9 cellular contexts compared by ENCODE assay signal in the genomic region with DNA sequence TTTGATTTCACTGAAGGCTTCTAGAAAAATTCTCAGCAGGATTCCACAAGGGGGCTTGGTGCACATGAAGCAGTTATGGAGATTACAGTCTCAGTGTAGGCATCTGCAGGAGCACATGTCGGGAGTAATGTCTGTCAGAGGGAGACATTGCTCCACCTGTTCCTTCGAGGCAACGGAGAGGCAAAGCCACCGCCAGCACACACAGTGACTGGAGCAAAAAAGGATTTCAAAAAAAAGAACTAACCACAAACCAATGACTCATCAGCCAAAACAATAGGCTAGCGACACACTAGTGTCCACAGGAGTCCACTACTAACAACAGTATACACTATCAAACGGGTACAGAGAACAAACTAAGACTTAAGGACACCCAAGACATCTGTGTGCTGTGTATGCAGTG.
A peak's percentile ranks its signal among the peaks of the same experiment; 100 is the strongest.
DNase-seq lines count a peak whose midpoint lies in the region; ATAC-seq and TF ChIP-seq lines count a peak whose summit lies in the region.
"Had no signal": no experiment of that assay in that cellular context is flagged by ENCODE, and none has a peak within 500 bp of the region (broad histone marks: within the 10 kb centered on the region; RNA-seq: fewer than 3 reads in every experiment).

No MANE protein-coding gene starts in this region.

- H3K9me3 Mint-ChIP-seq in activated CD8-positive, alpha-beta T cell treated with anti-CD3 and anti-CD28 coated beads for 36 hours, result no peaks in the 10 kb centered on the region
- no peaks in the 10 kb centered on the region for H3K9me3 Mint-ChIP-seq in activated CD4-positive, alpha-beta memory T cell treated with anti-CD3 and anti-CD28 coated beads for 36 hours
- H3K9me3 Mint-ChIP-seq: activated B cell treated with CpG ODN at 0.5 μM for 24 hours had no signal

- H3K27ac Mint-ChIP-seq in activated CD8-positive, alpha-beta T cell treated with anti-CD3 and anti-CD28 coated beads for 36 hours, result no peak overlapping the region
- no peak overlapping the region for H3K27ac Mint-ChIP-seq in activated CD4-positive, alpha-beta memory T cell treated with anti-CD3 and anti-CD28 coated beads for 36 hours
- H3K27ac Mint-ChIP-seq: activated B cell treated with CpG ODN at 0.5 μM for 24 hours had no signal

- intact Hi-C loops in heart left ventricle (cut with DNase I) (loop anchor here in 9 of 10 donors (5.0 to 10.0 kb wide), 5 partner anchors 73 to 259 kb away; no protein-coding TSS in a partner anchor), cardiac septum (cut with DNase I) (loop anchor here (5.0 kb wide), 1 partner anchor 138 kb away; no protein-coding TSS in a partner anchor), thyroid gland (cut with DNase I) (loop anchor here (5.0 kb wide), 1 partner anchor 73 kb away; no protein-coding TSS in a partner anchor)
- intact Hi-C loops in activated CD8-positive, alpha-beta T cell treated with anti-CD3 and anti-CD28 coated beads for 36 hours (cut with micrococcal nuclease), result loop anchor here (5.0 kb wide), 2 partner anchors 68 to 138 kb away; partner anchors contain the start of gene NPTN
- intact Hi-C loops in activated CD4-positive, alpha-beta memory T cell treated with anti-CD3 and anti-CD28 coated beads for 36 hours (cut with micrococcal nuclease), result no loop called here

- TF ChIP-seq POLR2A in heart left ventricle (IDR thresholded peaks at IDR 0.05), result no peak
- no peak for TF ChIP-seq POLR2A in thyroid gland (IDR thresholded peaks at IDR 0.05)

- peaks cover 0 to 96% (median 91%) of the 10 kb centered on the region in 9 donors for H3K36me3 ChIP-seq in heart left ventricle
- peaks cover 9 to 25% of the 10 kb centered on the region in 2 donors for H3K36me3 ChIP-seq in thyroid gland

- POLR2A ChIA-PET in activated CD8-positive, alpha-beta T cell treated with anti-CD3 and anti-CD28 coated beads for 36 hours (lab: Charles Lee), result no interaction called here
- POLR2A ChIA-PET in activated CD4-positive, alpha-beta memory T cell treated with anti-CD3 and anti-CD28 coated beads for 36 hours (lab: Charles Lee), result no interaction called here

- H3K27me3 Mint-ChIP-seq in activated CD8-positive, alpha-beta T cell treated with anti-CD3 and anti-CD28 coated beads for 36 hours, result no peaks in the 10 kb centered on the region
- no peaks in the 10 kb centered on the region for H3K27me3 Mint-ChIP-seq in activated CD4-positive, alpha-beta memory T cell treated with anti-CD3 and anti-CD28 coated beads for 36 hours
- H3K27me3 Mint-ChIP-seq: activated B cell treated with CpG ODN at 0.5 μM for 24 hours had no signal

- peaks cover 5% of the 10 kb centered on the region for H3K4me1 Mint-ChIP-seq in activated CD8-positive, alpha-beta T cell treated with anti-CD3 and anti-CD28 coated beads for 36 hours (ENCODE audit: low read depth)
- no peaks in the 10 kb centered on the region for H3K4me1 Mint-ChIP-seq in activated CD4-positive, alpha-beta memory T cell treated with anti-CD3 and anti-CD28 coated beads for 36 hours (ENCODE audit: low read depth)
- H3K4me1 Mint-ChIP-seq: activated B cell treated with CpG ODN at 0.5 μM for 24 hours had no signal

- 36 to 49% (median 42%) methylated on average over 6 of the region's 6 CpGs for WGBS in heart left ventricle, 4 donors
- 43 to 65% methylated on average over 6 of the region's 6 CpGs for WGBS in thyroid gland, 2 donors

- TF ChIP-seq CTCF in heart left ventricle (IDR thresholded peaks at IDR 0.05) (peak in 5 of 12 donors; percentile 9 to 29 (median 12)), fibroblast of mammary gland (conservative IDR thresholded peaks at IDR 0.05; ENCODE audit: control insufficient read depth, insufficient read depth, low read depth, low read length) (peak; percentile 28), thyroid gland (IDR thresholded peaks at IDR 0.05) (peak in 2 of 6 experiments; percentile 17 to 38)
- TF ChIP-seq CTCF in activated CD8-positive, alpha-beta T cell treated with anti-CD3 and anti-CD28 coated beads for 36 hours (IDR thresholded peaks at IDR 0.05), result no peak

- H3K36me3 Mint-ChIP-seq in activated CD8-positive, alpha-beta T cell treated with anti-CD3 and anti-CD28 coated beads for 36 hours (ENCODE audit: low read depth), result peaks cover 5% of the 10 kb centered on the region
- H3K36me3 Mint-ChIP-seq in activated CD4-positive, alpha-beta memory T cell treated with anti-CD3 and anti-CD28 coated beads for 36 hours, result peaks cover 34% of the 10 kb centered on the region

- H3K4me1 ChIP-seq in heart left ventricle (peaks cover 0 to 15% (median 3%) of the 10 kb centered on the region in 12 donors), thyroid gland (peaks cover 0 to 19% of the 10 kb centered on the region in 2 donors)

- DNase-seq in heart left ventricle (no peak), cardiac septum (ENCODE audit: low spot score) (no peak), fibroblast of mammary gland (ENCODE audit: low read depth) (peak; percentile 67), thyroid gland (peak; percentile 18 to 21)
- DNase-seq in activated CD8-positive, alpha-beta T cell treated with anti-CD3 and anti-CD28 coated beads for 36 hours, result no peak
- no peak for DNase-seq in activated CD4-positive, alpha-beta memory T cell treated with anti-CD3 and anti-CD28 coated beads for 36 hours
- DNase-seq: activated B cell treated with CpG ODN at 0.5 μM for 24 hours had no signal

- no peak overlapping the region for H3K4me3 Mint-ChIP-seq in activated CD8-positive, alpha-beta T cell treated with anti-CD3 and anti-CD28 coated beads for 36 hours
- H3K4me3 Mint-ChIP-seq in activated CD4-positive, alpha-beta memory T cell treated with anti-CD3 and anti-CD28 coated beads for 36 hours, result no peak overlapping the region
- H3K4me3 Mint-ChIP-seq: activated B cell treated with CpG ODN at 0.5 μM for 24 hours had no signal

- H3K9me3 ChIP-seq in heart left ventricle (no peaks in the 10 kb centered on the region), thyroid gland (no peaks in the 10 kb centered on the region)

- H3K27me3 ChIP-seq in heart left ventricle (no peaks in the 10 kb centered on the region), thyroid gland (no peaks in the 10 kb centered on the region)

- no peak overlapping the region for H3K27ac ChIP-seq in heart left ventricle
- no peak overlapping the region for H3K27ac ChIP-seq in thyroid gland

- CTCF ChIA-PET in activated CD8-positive, alpha-beta T cell treated with anti-CD3 and anti-CD28 coated beads for 36 hours (lab: Charles Lee), result interaction anchor here (1.9 kb wide), 1 partner anchor 72 kb away, joined by 15 read pairs; no protein-coding TSS in a partner anchor
- CTCF ChIA-PET in activated CD4-positive, alpha-beta memory T cell treated with anti-CD3 and anti-CD28 coated beads for 36 hours (lab: Charles Lee), result interaction anchor here (1.0 to 5.5 kb wide), 2 partner anchors 70 to 135 kb away, joined by 3 to 125 read pairs; partner anchors contain the start of gene NPTN

- H3K4me3 ChIP-seq in heart left ventricle (no peak overlapping the region), fibroblast of mammary gland (ENCODE audit: control insufficient read depth, low read depth, low read length) (no peak overlapping the region), thyroid gland (replicated peaks in 1 of 3) (no peak overlapping the region)

- ATAC-seq in heart left ventricle (peak; percentile 48 to 65 (median 61)), SK-N-SH treated with all-trans-retinoic acid at 6 μM for 48 hours (peak; percentile 62), GM21360 (IDR thresholded peaks at IDR 0.05; ENCODE audit: unreplicated experiment) (no peak)
- ATAC-seq in activated CD8-positive, alpha-beta T cell treated with anti-CD3 and anti-CD28 coated beads for 36 hours, result no peak

TF ChIP-seq in SK-N-SH treated with all-trans-retinoic acid at 6 μM for 48 hours, 23 proteins besides CTCF, POLR2A, EP300 and RAD21 (continues in another document):
- TF ChIP-seq ARNTL (CRISPR knock-in tag; IDR thresholded peaks at IDR 0.05; ENCODE audit: borderline replicate concordance, low read depth) (no peak), ISL1 (CRISPR knock-in tag; IDR thresholded peaks at IDR 0.05) (no peak), CSRNP3 (CRISPR knock-in tag; IDR thresholded peaks at IDR 0.05) (no peak), TCF4 (CRISPR knock-in tag; IDR thresholded peaks at IDR 0.05; ENCODE audit: borderline replicate concordance) (no peak), ZC3H10 (CRISPR knock-in tag; IDR thresholded peaks at IDR 0.05) (no peak), ZFP3 (CRISPR knock-in tag; IDR thresholded peaks at IDR 0.05) (no peak)
- TF ChIP-seq, protein P1, sequence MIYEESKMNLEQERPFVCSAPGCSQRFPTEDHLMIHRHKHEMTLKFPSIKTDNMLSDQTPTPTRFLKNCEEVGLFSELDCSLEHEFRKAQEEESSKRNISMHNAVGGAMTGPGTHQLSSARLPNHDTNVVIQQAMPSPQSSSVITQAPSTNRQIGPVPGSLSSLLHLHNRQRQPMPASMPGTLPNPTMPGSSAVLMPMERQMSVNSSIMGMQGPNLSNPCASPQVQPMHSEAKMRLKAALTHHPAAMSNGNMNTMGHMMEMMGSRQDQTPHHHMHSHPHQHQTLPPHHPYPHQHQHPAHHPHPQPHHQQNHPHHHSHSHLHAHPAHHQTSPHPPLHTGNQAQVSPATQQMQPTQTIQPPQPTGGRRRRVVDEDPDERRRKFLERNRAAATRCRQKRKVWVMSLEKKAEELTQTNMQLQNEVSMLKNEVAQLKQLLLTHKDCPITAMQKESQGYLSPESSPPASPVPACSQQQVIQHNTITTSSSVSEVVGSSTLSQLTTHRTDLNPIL (CRISPR knock-in tag; IDR thresholded peaks at IDR 0.05; ENCODE audit: low read depth), result no peak

Comparison
In these comparisons a context has a peak if more than half of its experiments do, and no peak if none do; other contexts are left out.
1. ATAC-seq: peak in heart left ventricle (4 of 4) and SK-N-SH treated with all-trans-retinoic acid at 6 μM for 48 hours (single experiment); none in activated CD8-positive, alpha-beta T cell treated with anti-CD3 and anti-CD28 coated beads for 36 hours (single experiment) and GM21360 (single experiment).
2. DNase-seq: peak in fibroblast of mammary gland (single experiment) and thyroid gland (2 of 2); none in heart left ventricle (0 of 5), cardiac septum (single experiment), activated CD8-positive, alpha-beta T cell treated with anti-CD3 and anti-CD28 coated beads for 36 hours (single experiment) and activated CD4-positive, alpha-beta memory T cell treated with anti-CD3 and anti-CD28 coated beads for 36 hours (single experiment).